Comparison of ENCODE assay signal across 9 cellular contexts in the genomic region with DNA sequence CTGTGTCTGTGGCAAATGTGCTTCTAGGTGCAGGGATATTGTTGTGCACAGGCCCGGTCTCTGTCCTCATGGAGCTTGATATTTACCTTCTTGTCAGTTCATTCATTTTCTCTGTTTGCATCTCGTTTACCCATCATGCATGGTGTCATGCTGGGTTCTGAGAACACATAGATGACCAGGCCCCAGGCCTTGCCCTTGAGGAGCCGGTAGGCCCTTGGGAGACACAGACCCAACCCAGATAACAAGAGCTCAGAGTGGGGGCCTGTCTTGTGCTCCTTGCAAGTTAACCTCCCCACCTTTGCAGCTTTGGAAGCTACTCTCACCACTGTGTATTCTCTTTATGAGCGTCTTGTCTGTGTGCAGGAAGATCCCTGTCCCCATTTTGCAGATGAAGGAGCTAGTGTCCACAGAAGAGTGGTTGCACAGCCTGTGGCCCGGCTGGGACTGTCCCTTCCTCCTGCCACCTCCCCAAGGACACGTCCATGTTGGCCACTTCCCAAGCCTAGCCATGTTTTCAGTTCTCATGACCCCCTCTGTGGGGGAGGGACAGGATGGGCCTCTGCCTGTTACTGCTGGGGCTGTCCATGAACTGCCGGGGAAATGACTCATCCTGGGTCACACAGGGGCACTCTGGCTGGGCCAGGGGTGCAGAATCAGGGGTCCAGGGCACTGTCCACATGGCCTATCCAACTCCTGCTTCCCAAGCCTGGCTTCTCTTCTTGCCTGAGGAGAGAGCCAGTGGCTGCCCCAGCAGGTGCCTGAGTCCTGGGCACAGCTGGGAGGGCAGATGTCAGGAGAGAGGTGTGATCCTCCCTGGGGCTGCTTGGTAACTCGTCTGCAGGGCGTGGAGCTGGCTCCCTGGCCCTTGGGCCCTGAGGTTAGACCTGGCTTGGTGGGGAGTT. TPM values are rescaled to one million over a fixed set of nuclear protein-coding genes. Genes with fewer than 3 reads are reported as not detected.
DNase-seq lines count a peak whose midpoint lies in the region; ATAC-seq, FAIRE-seq and TF ChIP-seq lines count a peak whose summit lies in the region.
"Had no signal": no experiment of that assay in that cellular context is flagged by ENCODE, and none has a peak within 500 bp of the region (broad histone marks: within the 10 kb centered on the region; RNA-seq: fewer than 3 reads in every experiment).

No MANE protein-coding gene starts in this region.

- H3K27me3 ChIP-seq in adipocyte (replicated peaks; ENCODE audit: control insufficient read depth, insufficient read depth, low read length), result no peaks in the 10 kb centered on the region
- H3K27me3 ChIP-seq in hepatocyte, result no peaks in the 10 kb centered on the region
- no peaks in the 10 kb centered on the region for H3K27me3 ChIP-seq in small intestine (ENCODE audit: control insufficient read depth in 2 of 2, insufficient read depth in 2 of 2, low read length in 2 of 2)
- H3K27me3 ChIP-seq in effector memory CD4-positive, alpha-beta T cell (replicated peaks; ENCODE audit: control insufficient read depth, insufficient read depth, low read length, poor library complexity, severe bottlenecking), result no peaks in the 10 kb centered on the region

- H2AFZ ChIP-seq in hepatocyte, result no peak overlapping the region

- peak overlapping the region; percentile 95 for H3K4me2 ChIP-seq in hepatocyte

- H3K4me1 ChIP-seq in adipocyte (ENCODE audit: control insufficient read depth, insufficient read depth, low read length) (peaks cover 77% of the 10 kb centered on the region), hepatocyte (ENCODE audit: insufficient read depth) (peaks cover 57% of the 10 kb centered on the region), small intestine (ENCODE audit: control insufficient read depth in 2 of 2, insufficient read depth in 1 of 2, low read depth in 1 of 2, low read length in 1 of 2) (peaks cover 4 to 17% of the 10 kb centered on the region in 2 donors)
- H3K4me1 ChIP-seq in effector memory CD4-positive, alpha-beta T cell (ENCODE audit: control insufficient read depth, insufficient read depth, low read length, poor library complexity, severe bottlenecking), result peaks cover 9% of the 10 kb centered on the region

- peaks cover 61% of the 10 kb centered on the region for H4K20me1 ChIP-seq in hepatocyte (ENCODE audit: insufficient read depth, poor library complexity, severe bottlenecking)

- H3K9me2 ChIP-seq in hepatocyte (replicated peaks; ENCODE audit: insufficient read depth), result no peaks in the 10 kb centered on the region

- H3K9ac ChIP-seq in adipocyte (ENCODE audit: low read length), result peak overlapping the region; percentile 100

- peaks cover 93% of the 10 kb centered on the region for H3K79me2 ChIP-seq in hepatocyte

- H3K36me3 ChIP-seq in adipocyte (ENCODE audit: control insufficient read depth, insufficient read depth, low read length, severe bottlenecking) (peaks cover 31% of the 10 kb centered on the region), hepatocyte (replicated peaks; ENCODE audit: insufficient read depth, low read depth) (no peaks in the 10 kb centered on the region), small intestine (ENCODE audit: control insufficient read depth in 2 of 2, insufficient read depth in 2 of 2, low read length in 2 of 2) (no peaks in the 10 kb centered on the region)
- no peaks in the 10 kb centered on the region for H3K36me3 ChIP-seq in effector memory CD4-positive, alpha-beta T cell (ENCODE audit: control insufficient read depth, insufficient read depth, low read length)

- 55% methylated on average over 9 of the region's 9 CpGs for WGBS in hepatocyte (ENCODE audit: low lambda C conversion rate, missing lambda C conversion rate)
- WGBS in small intestine, 3 donors, result 26 to 43% (median 27%) methylated on average over 9 of the region's 9 CpGs

- H3K27ac ChIP-seq in hepatocyte (no peak overlapping the region), small intestine (ENCODE audit: low read depth in 1 of 2, low read length in 1 of 2) (peak overlapping the region; percentile 34 to 63)
- H3K27ac ChIP-seq in effector memory CD4-positive, alpha-beta T cell (ENCODE audit: insufficient read depth, low read length, poor library complexity, severe bottlenecking), result no peak overlapping the region

- ATAC-seq in HG03108 (IDR thresholded peaks at IDR 0.05; ENCODE audit: unreplicated experiment) (no peak), GM21447 (IDR thresholded peaks at IDR 0.05; ENCODE audit: unreplicated experiment) (no peak)

- peak; percentile 68 for DNase-seq in HuH-7.5 (ENCODE audit: low spot score)
- no peak for DNase-seq in adipocyte (ENCODE audit: low read depth)
- DNase-seq in hepatocyte (ENCODE audit: low spot score), result peak; percentile 34
- peak; percentile 64 for DNase-seq in small intestine
- no peak for DNase-seq in effector memory CD4-positive, alpha-beta T cell
- no peak for DNase-seq in NOMO-1 treated with DMSO at 0.1 percent for 48 hours (lab: John Stamatoyannopoulos, UW; ENCODE audit: unreplicated experiment)

- peak overlapping the region; percentile 99 for H3K4me3 ChIP-seq in adipocyte (ENCODE audit: low read length)
- H3K4me3 ChIP-seq in hepatocyte, result peak overlapping the region; percentile 4
- peak overlapping the region in 1 of 2 donors; percentile 26 for H3K4me3 ChIP-seq in small intestine (ENCODE audit: low read depth in 1 of 2, low read length in 2 of 2)
- no peak overlapping the region for H3K4me3 ChIP-seq in effector memory CD4-positive, alpha-beta T cell (ENCODE audit: insufficient read depth, low read depth, low read length, poor library complexity, severe bottlenecking)

- no peak for TF ChIP-seq CTCF in hepatocyte (IDR thresholded peaks at IDR 0.05; ENCODE audit: poor library complexity)

- H3K9me3 ChIP-seq in adipocyte (ENCODE audit: control insufficient read depth, low read length) (no peaks in the 10 kb centered on the region), hepatocyte (ENCODE audit: low read depth) (no peaks in the 10 kb centered on the region), small intestine (ENCODE audit: control insufficient read depth, low read depth) (no peaks in the 10 kb centered on the region)
- H3K9me3 ChIP-seq in effector memory CD4-positive, alpha-beta T cell (ENCODE audit: control insufficient read depth, low read length), result no peaks in the 10 kb centered on the region

- no peak for FAIRE-seq in small intestine (lab: Jason Lieb, UNC)
- FAIRE-seq: islet of Langerhans had no signal

RNA-seq across cellular contexts. Expression of gene SNX33, which starts 3.4 kb away (rescaled TPM):
- total RNA-seq in hepatocyte, result 14.8 and 17.8 TPM in 2 replicates
- polyA plus RNA-seq in hepatocyte (21.1 and 21.8 TPM in 2 replicates), small intestine (10 to 100 TPM; 11.0 to 18.0 (median 12.4) TPM)

RNA-seq across cellular contexts. Expression of gene IMP3, which starts 11.1 kb away (rescaled TPM):
- 142 and 155 TPM in 2 replicates for total RNA-seq in hepatocyte
- 117 and 144 TPM in 2 replicates for polyA plus RNA-seq in hepatocyte
- 100 to 1,000 TPM in 1 of 3 donors, 10 to 100 TPM in 2; 93.2 to 139 (median 93.3) TPM for polyA plus RNA-seq in small intestine

RNA-seq across cellular contexts. Expression of gene SNUPN, which starts 25.6 kb away (rescaled TPM):
- total RNA-seq in hepatocyte, result 25.2 and 25.6 TPM in 2 replicates
- 28.8 and 33.2 TPM in 2 replicates for polyA plus RNA-seq in hepatocyte
- polyA plus RNA-seq in small intestine, result 10 to 100 TPM; 19.5 to 24.6 (median 22.1) TPM

Comparison
In these comparisons a context has a peak if more than half of its experiments do, and no peak if none do; other contexts are left out.
1. DNase-seq: peak in HuH-7.5 (single experiment), hepatocyte (single experiment) and small intestine (single experiment); none in adipocyte (single experiment), effector memory CD4-positive, alpha-beta T cell (0 of 3) and NOMO-1 treated with DMSO at 0.1 percent for 48 hours (single experiment).
2. H3K27ac ChIP-seq: peak in small intestine (2 of 2); none in hepatocyte (single experiment) and effector memory CD4-positive, alpha-beta T cell (single experiment).